ENCODE assay signal across 15 cellular contexts in genomic region chr1:114540202-114540601, GRCh38. TPM values are rescaled to one million over a fixed set of nuclear protein-coding genes. Genes with fewer than 3 reads are reported as not detected.
DNase-seq lines count a peak whose midpoint lies in the region; ATAC-seq and TF ChIP-seq lines count a peak whose summit lies in the region.
"Had no signal": no experiment of that assay in that cellular context is flagged by ENCODE, and none has a peak within 500 bp of the region (broad histone marks: within the 10 kb centered on the region; RNA-seq: fewer than 3 reads in every experiment).

No MANE protein-coding gene starts in this region.

- H3K36me3 ChIP-seq in CD8-positive, alpha-beta T cell (ENCODE audit: insufficient read depth, low read length) = no peaks in the 10 kb centered on the region

- H3K27me3 Mint-ChIP-seq in Calu3 (ENCODE audit: unreplicated experiment) (no peaks in the 10 kb centered on the region), progenitor cell of endocrine pancreas (no peaks in the 10 kb centered on the region)
- peaks cover 2% of the 10 kb centered on the region for H3K27me3 Mint-ChIP-seq in CD8-positive, alpha-beta T cell (ENCODE audit: low read depth)
- H3K27me3 Mint-ChIP-seq: CD4-positive, alpha-beta T cell had no signal

- H3K36me3 Mint-ChIP-seq in Calu3 (ENCODE audit: insufficient read depth, unreplicated experiment) (no peaks in the 10 kb centered on the region), progenitor cell of endocrine pancreas (ENCODE audit: insufficient read depth) (no peaks in the 10 kb centered on the region)
- H3K36me3 Mint-ChIP-seq in stimulated activated effector memory CD8-positive, alpha-beta T cell treated with anti-CD3 and anti-CD28 coated beads, Interleukin-12 subunit alpha, Interleukin-12 subunit beta, amount 100 ng/mL, for 72 hours = no peaks in the 10 kb centered on the region
- H3K36me3 Mint-ChIP-seq in CD8-positive, alpha-beta T cell = no peaks in the 10 kb centered on the region

- ATAC-seq in stimulated activated effector memory CD8-positive, alpha-beta T cell treated with anti-CD3 and anti-CD28 coated beads, Interleukin-12 subunit alpha, Interleukin-12 subunit beta, amount 100 ng/mL, for 72 hours = no peak
- ATAC-seq in CD8-positive, alpha-beta T cell = no peak

- H3K4me3 ChIP-seq in CD8-positive, alpha-beta T cell (ENCODE audit: low read depth, low read length) = no peak overlapping the region

- peak overlapping the region; percentile 72 for H3K27ac ChIP-seq in VCaP
- no peak overlapping the region for H3K27ac ChIP-seq in CD8-positive, alpha-beta T cell (ENCODE audit: low read depth, low read length)

- no TSS peak for BruUV-seq in Calu3 (replicated peaks; lab: Mats Ljungman, UMichigan)

- H3K4me1 Mint-ChIP-seq in Calu3 (ENCODE audit: low read depth, unreplicated experiment) (peaks cover 22% of the 10 kb centered on the region), progenitor cell of endocrine pancreas (ENCODE audit: low read depth) (peaks cover 5% of the 10 kb centered on the region)
- no peaks in the 10 kb centered on the region for H3K4me1 Mint-ChIP-seq in stimulated activated effector memory CD8-positive, alpha-beta T cell treated with anti-CD3 and anti-CD28 coated beads, Interleukin-12 subunit alpha, Interleukin-12 subunit beta, amount 100 ng/mL, for 72 hours
- no peaks in the 10 kb centered on the region for H3K4me1 Mint-ChIP-seq in CD8-positive, alpha-beta T cell (ENCODE audit: low read depth)
- H3K4me1 Mint-ChIP-seq: B cell had no signal

- TF ChIP-seq CTCF in Calu3 (IDR thresholded peaks at IDR 0.05; ENCODE audit: unreplicated experiment) = no peak
- TF ChIP-seq CTCF in VCaP (conservative IDR thresholded peaks at IDR 0.05) = no peak
- no peak for TF ChIP-seq CTCF in progenitor cell of endocrine pancreas (IDR thresholded peaks at IDR 0.05; ENCODE audit: unreplicated experiment)
- TF ChIP-seq CTCF in CD8-positive, alpha-beta T cell (IDR thresholded peaks at IDR 0.05) = no peak

- H3K9me3 Mint-ChIP-seq in Calu3 (ENCODE audit: low read depth, unreplicated experiment) (no peaks in the 10 kb centered on the region), progenitor cell of endocrine pancreas (ENCODE audit: low read depth) (peaks cover 5% of the 10 kb centered on the region)
- H3K9me3 Mint-ChIP-seq in stimulated activated effector memory CD8-positive, alpha-beta T cell treated with anti-CD3 and anti-CD28 coated beads, Interleukin-12 subunit alpha, Interleukin-12 subunit beta, amount 100 ng/mL, for 72 hours = no peaks in the 10 kb centered on the region
- no peaks in the 10 kb centered on the region for H3K9me3 Mint-ChIP-seq in CD8-positive, alpha-beta T cell
- H3K9me3 Mint-ChIP-seq: CD4-positive, alpha-beta T cell; H9 had no signal

- no peaks in the 10 kb centered on the region for H3K9me3 ChIP-seq in CD8-positive, alpha-beta T cell (ENCODE audit: low read length)

- CTCF ChIA-PET in Calu3 (lab: Charles Lee) = no interaction called here
- CTCF ChIA-PET in CD8-positive, alpha-beta T cell (lab: Charles Lee) = no interaction called here

- H3K4me1 ChIP-seq in CD8-positive, alpha-beta T cell (ENCODE audit: insufficient read depth, low read length) = no peaks in the 10 kb centered on the region

- H3K4me3 Mint-ChIP-seq in Calu3 (ENCODE audit: low read depth, unreplicated experiment) (peak overlapping the region; percentile 25), progenitor cell of endocrine pancreas (ENCODE audit: low read depth) (no peak overlapping the region)
- no peak overlapping the region for H3K4me3 Mint-ChIP-seq in stimulated activated effector memory CD8-positive, alpha-beta T cell treated with anti-CD3 and anti-CD28 coated beads, Interleukin-12 subunit alpha, Interleukin-12 subunit beta, amount 100 ng/mL, for 72 hours
- no peak overlapping the region for H3K4me3 Mint-ChIP-seq in CD8-positive, alpha-beta T cell
- H3K4me3 Mint-ChIP-seq: B cell; CD4-positive, alpha-beta T cell; H9 had no signal

- DNase-seq in Calu3 (no peak), HT-29 (ENCODE audit: low spot score) (peak; percentile 71), progenitor cell of endocrine pancreas (ENCODE audit: low spot score, unreplicated experiment) (no peak), iPS-NIHi7 (ENCODE audit: extremely low spot score) (no peak)
- no peak for DNase-seq in stimulated activated effector memory CD8-positive, alpha-beta T cell treated with anti-CD3 and anti-CD28 coated beads, Interleukin-12 subunit alpha, Interleukin-12 subunit beta, amount 100 ng/mL, for 72 hours (ENCODE audit: low spot score in 2 of 2)
- DNase-seq in CD8-positive, alpha-beta T cell = no peak
- DNase-seq: C1 segment of cervical spinal cord; CD4-positive, alpha-beta T cell; DMS153; DMS79 treated with DMSO at 0.1 percent for 48 hours; GDM1; GOT3; H9 had no signal

- POLR2A ChIA-PET in CD8-positive, alpha-beta T cell (lab: Charles Lee) = no interaction called here

- peak overlapping the region; percentile 52 for H3K27ac Mint-ChIP-seq in Calu3 (ENCODE audit: unreplicated experiment)
- peak overlapping the region; percentile 83 for H3K27ac Mint-ChIP-seq in progenitor cell of endocrine pancreas
- no peak overlapping the region for H3K27ac Mint-ChIP-seq in stimulated activated effector memory CD8-positive, alpha-beta T cell treated with anti-CD3 and anti-CD28 coated beads, Interleukin-12 subunit alpha, Interleukin-12 subunit beta, amount 100 ng/mL, for 72 hours
- H3K27ac Mint-ChIP-seq in CD8-positive, alpha-beta T cell = no peak overlapping the region
- H3K27ac Mint-ChIP-seq: B cell; CD4-positive, alpha-beta T cell; H9 had no signal

- H3K27me3 ChIP-seq in CD8-positive, alpha-beta T cell (ENCODE audit: insufficient read depth, low read length) = no peaks in the 10 kb centered on the region

- intact Hi-C loops in Calu3 (cut with micrococcal nuclease; ENCODE audit: unreplicated experiment) = no loop called here
- intact Hi-C loops in CD8-positive, alpha-beta T cell (cut with DNase I, micrococcal nuclease) = no loop called here

RNA-seq across cellular contexts. Expression of gene TRIM33, which starts 29.2 kb away (rescaled TPM):
- 42.0 and 46.8 TPM in 2 replicates for total RNA-seq in Calu3 (2022)
- total RNA-seq in HT-29 (2014; rRNA removed; shearing (Covaris generic)) = 32.9 and 33.3 TPM in 2 replicates
- total RNA-seq in progenitor cell of endocrine pancreas = 66.5 and 68.7 TPM in 2 replicates
- 10 to 100 TPM; 50.4 to 50.7 TPM for total RNA-seq in CD8-positive, alpha-beta T cell

RNA-seq across cellular contexts. Expression of gene BCAS2, which starts 41.2 kb away (rescaled TPM):
- total RNA-seq in Calu3 (2022) = 30.7 and 34.7 TPM in 2 replicates
- total RNA-seq in HT-29 (2014; rRNA removed; shearing (Covaris generic)) = 18.6 and 19.4 TPM in 2 replicates
- total RNA-seq in progenitor cell of endocrine pancreas = 57.6 and 58.5 TPM in 2 replicates
- total RNA-seq in CD8-positive, alpha-beta T cell = 100 to 1,000 TPM; 113 to 125 TPM

Comparison
In these comparisons a context has a peak if more than half of its experiments do, and no peak if none do; other contexts are left out.
1. H3K27ac Mint-ChIP-seq: peak in Calu3 (single experiment) and progenitor cell of endocrine pancreas (single experiment); none in stimulated activated effector memory CD8-positive, alpha-beta T cell treated with anti-CD3 and anti-CD28 coated beads, Interleukin-12 subunit alpha, Interleukin-12 subunit beta, amount 100 ng/mL, for 72 hours (single experiment) and CD8-positive, alpha-beta T cell (single experiment).